ENCODE assay signal across 25 cellular contexts in the genomic region with DNA sequence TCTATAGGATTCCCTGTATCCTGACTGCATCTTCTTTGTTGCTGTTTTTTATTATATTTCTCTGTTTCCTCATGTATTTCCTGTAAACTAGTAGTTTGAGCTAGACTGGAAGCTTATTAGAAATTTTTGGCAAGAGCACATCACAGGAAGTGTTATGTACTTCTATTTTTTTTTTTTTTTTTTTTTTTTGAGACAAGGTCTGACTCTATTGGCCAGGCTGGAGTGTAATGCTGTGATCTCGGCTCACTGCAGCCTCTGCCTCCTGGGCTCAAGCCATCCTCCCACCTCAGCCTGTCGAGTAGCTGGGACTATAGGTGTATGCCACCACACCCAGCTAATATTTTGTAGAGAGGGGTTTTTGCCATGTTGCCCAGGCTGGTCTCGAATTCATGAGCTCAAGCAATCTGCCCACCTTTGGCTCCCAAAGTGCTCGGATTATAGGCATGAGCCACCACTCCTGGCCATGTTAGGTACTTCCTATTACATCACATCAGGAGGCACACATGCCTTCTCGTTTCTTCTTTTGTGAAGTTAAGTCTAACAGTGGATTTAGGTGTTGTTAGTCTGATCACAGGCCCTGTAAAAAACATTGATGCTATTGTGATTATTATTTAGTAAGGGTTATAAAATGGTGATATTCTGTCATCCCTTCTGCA. TPM values are rescaled to one million over a fixed set of nuclear protein-coding genes. Genes with fewer than 3 reads are reported as not detected.
DNase-seq lines count a peak whose midpoint lies in the region; ATAC-seq and TF ChIP-seq lines count a peak whose summit lies in the region.
"Had no signal": no experiment of that assay in that cellular context is flagged by ENCODE, and none has a peak within 500 bp of the region (broad histone marks: within the 10 kb centered on the region; RNA-seq: fewer than 3 reads in every experiment).

No MANE protein-coding gene starts in this region.

- DNase-seq in SK-N-SH: no peak
- DNase-seq in MCF 10A (ENCODE audit: unreplicated experiment): peak; percentile 46
- DNase-seq in right cardiac atrium: no peak
- DNase-seq in stomach: no peak
- DNase-seq in NCI-H187 treated with DMSO at 0.1 percent for 48 hours (lab: John Stamatoyannopoulos, UW): no peak
- DNase-seq: ACHN; activated CD4-positive, alpha-beta memory T cell treated with anti-CD3 and anti-CD28 coated beads, Interleukin-2, amount 10 ng/mL, durations not matched to agents 7 days and 5 days; activated CD4-positive, CD25-positive, alpha-beta regulatory T cell; activated gamma-delta T cell; activated T-cell treated with anti-CD3 and anti-CD28 coated beads for 4 hours; amniotic stem cell; foreskin melanocyte; left lung; NCI-H1417 treated with DMSO at 0.1 percent for 48 hours; NCI-H524 treated with DMSO at 0.1 percent for 48 hours; PC-9; SJCRH30; spleen; stimulated activated CD4-positive, alpha-beta T cell treated with anti-CD3 and anti-CD28 coated beads, Interleukin-4, amount 100 ng/mL, for 24 hours had no signal

- no peaks in the 10 kb centered on the region for H3K27me3 Mint-ChIP-seq in MCF 10A (ENCODE audit: insufficient read depth, unreplicated experiment)
- H3K27me3 Mint-ChIP-seq: type B pancreatic cell had no signal

- H3K9me2 ChIP-seq in SK-N-SH: no peaks in the 10 kb centered on the region

- TF ChIP-seq RAD21 in SK-N-SH (IDR thresholded peaks at IDR 0.05; ENCODE audit: low read length): no peak

- CTCF ChIA-PET in SK-N-SH (lab: Yijun Ruan, JAX) (interaction anchor here (1.5 to 2.1 kb wide), 3 partner anchors 10 to 265 kb away, joined by 3 to 7 read pairs (median 3); no protein-coding TSS in a partner anchor), MCF 10A (lab: Yijun Ruan, JAX) (interaction anchor here (0.6 to 1.6 kb wide), 11 partner anchors 8 to 293 kb away, joined by 3 to 4 read pairs (median 3); no protein-coding TSS in a partner anchor)

- WGBS in SK-N-SH (ENCODE audit: low lambda C conversion rate): 73% methylated on average over 5 of the region's 5 CpGs
- 37% methylated on average over 5 of the region's 5 CpGs for WGBS in right cardiac atrium
- 65% methylated on average over 5 of the region's 5 CpGs for WGBS in urinary bladder
- 51 to 71% (median 64%) methylated on average over 5 of the region's 5 CpGs for WGBS in stomach, 5 donors

- H3K9me3 ChIP-seq in SK-N-SH (no peaks in the 10 kb centered on the region), right cardiac atrium (ENCODE audit: control insufficient read depth, low read length) (no peaks in the 10 kb centered on the region), stomach (no peaks in the 10 kb centered on the region)
- H3K9me3 ChIP-seq: left lung, SJCRH30, spleen had no signal

- TF ChIP-seq EP300 in SK-N-SH (IDR thresholded peaks at IDR 0.05; ENCODE audit: borderline replicate concordance in 1 of 2, low read depth in 1 of 2, low read length in 1 of 2) (no peak), stomach (IDR thresholded peaks at IDR 0.05) (no peak)

- H3K36me3 ChIP-seq in SK-N-SH (replicated peaks in 1 of 2; ENCODE audit: control insufficient read depth in 1 of 2, insufficient read depth in 2 of 2, low read length in 1 of 2) (no peaks in the 10 kb centered on the region), urinary bladder (ENCODE audit: insufficient read depth) (no peaks in the 10 kb centered on the region), stomach (no peaks in the 10 kb centered on the region)
- H3K36me3 ChIP-seq: left lung, SJCRH30, spleen had no signal

- H2AFZ ChIP-seq in SK-N-SH (ENCODE audit: low read depth): no peak overlapping the region
- H2AFZ ChIP-seq: PC-9 had no signal

- H3K79me2 ChIP-seq in SK-N-SH (ENCODE audit: insufficient read depth): peaks cover 68% of the 10 kb centered on the region

- H3K36me3 Mint-ChIP-seq in MCF 10A (ENCODE audit: insufficient read depth, unreplicated experiment): no peaks in the 10 kb centered on the region

- intact Hi-C loops in MCF 10A (cut with micrococcal nuclease) (no loop called here), right cardiac atrium (cut with DNase I) (loop anchor here in 1 of 4 donors (10.0 kb wide), 1 partner anchor 85 kb away; no protein-coding TSS in a partner anchor), stomach (cut with DNase I; ENCODE audit: low total_unique reads) (no loop called here)

- no peaks in the 10 kb centered on the region for H4K20me1 ChIP-seq in SK-N-SH (ENCODE audit: insufficient read depth)

- TF ChIP-seq CTCF in SK-N-SH (IDR thresholded peaks at IDR 0.05) (no peak), MCF 10A (IDR thresholded peaks at IDR 0.05; ENCODE audit: unreplicated experiment) (no peak), stomach (IDR thresholded peaks at IDR 0.05) (no peak)

- no peak overlapping the region for H3K4me2 ChIP-seq in SK-N-SH
- H3K4me2 ChIP-seq: PC-9 had no signal

- H3K27ac Mint-ChIP-seq in MCF 10A (ENCODE audit: low read depth, unreplicated experiment): no peak overlapping the region
- H3K27ac Mint-ChIP-seq: activated CD4-positive, alpha-beta memory T cell treated with anti-CD3 and anti-CD28 coated beads, Interleukin-2, amount 10 ng/mL, durations not matched to agents 7 days and 5 days; stimulated activated naive CD8-positive, alpha-beta T cell treated with anti-CD3 and anti-CD28 coated beads, Interleukin-15, Interleukin-2, amounts not matched to agents 100 ng/mL and 50 ng/mL, for 24 hours; T-helper 2 cell treated with Interferon-gamma antibody and Interleukin-4, amounts not matched to agents 5 μg/mL and 100 μg/mL, for 36 hours; type B pancreatic cell had no signal

- no peak overlapping the region for H3K9ac ChIP-seq in SK-N-SH

- peaks cover 51% of the 10 kb centered on the region for H3K4me1 Mint-ChIP-seq in MCF 10A (ENCODE audit: insufficient read depth, unreplicated experiment)
- H3K4me1 Mint-ChIP-seq: activated CD4-positive, alpha-beta memory T cell treated with anti-CD3 and anti-CD28 coated beads, Interleukin-2, amount 10 ng/mL, durations not matched to agents 7 days and 5 days had no signal

- H3K27ac ChIP-seq in SK-N-SH (ENCODE audit: low read depth in 2 of 2, low read length in 1 of 2) (no peak overlapping the region), right cardiac atrium (ENCODE audit: low read length) (no peak overlapping the region), urinary bladder (ENCODE audit: low read depth) (peak overlapping the region; percentile 56), stomach (peak overlapping the region in 1 of 5 donors; percentile 55)
- H3K27ac ChIP-seq: left lung, PC-9, SJCRH30 had no signal

- H3K4me1 ChIP-seq in SK-N-SH (ENCODE audit: control insufficient read depth in 1 of 2, insufficient read depth in 2 of 2, low read depth in 1 of 2, low read length in 1 of 2): peaks cover 0 to 8% of the 10 kb centered on the region in 2 experiments; a peak in 2 of 4 replicates
- H3K4me1 ChIP-seq in right cardiac atrium (ENCODE audit: control insufficient read depth, insufficient read depth, low read length): peaks cover 12% of the 10 kb centered on the region
- H3K4me1 ChIP-seq in urinary bladder (ENCODE audit: insufficient read depth): no peaks in the 10 kb centered on the region
- peaks cover 0 to 28% (median 9%) of the 10 kb centered on the region in 4 donors for H3K4me1 ChIP-seq in stomach
- H3K4me1 ChIP-seq: SJCRH30 had no signal

- TF ChIP-seq POLR2A in stomach (IDR thresholded peaks at IDR 0.05): no peak

- no TSS peak for BruUV-seq in MCF 10A (replicated peaks; lab: Mats Ljungman, UMichigan)

- POLR2A ChIA-PET in SK-N-SH (lab: Yijun Ruan, JAX) (interaction anchor here (2.3 kb wide), 1 partner anchor 13 kb away, joined by 8 read pairs; a partner anchor contains a TSS), MCF 10A (lab: Yijun Ruan, JAX) (interaction anchor here (0.5 to 4.3 kb wide), 10 partner anchors 11 to 348 kb away, joined by 3 to 40 read pairs (median 4); a partner anchor contains a TSS)

- peak overlapping the region; percentile 13 for H3K4me3 Mint-ChIP-seq in MCF 10A (ENCODE audit: unreplicated experiment)
- H3K4me3 Mint-ChIP-seq: activated CD4-positive, alpha-beta memory T cell treated with anti-CD3 and anti-CD28 coated beads, Interleukin-2, amount 10 ng/mL, durations not matched to agents 7 days and 5 days; stimulated activated naive CD8-positive, alpha-beta T cell treated with anti-CD3 and anti-CD28 coated beads, Interleukin-15, Interleukin-2, amounts not matched to agents 100 ng/mL and 50 ng/mL, for 24 hours; T-helper 2 cell treated with Interferon-gamma antibody and Interleukin-4, amounts not matched to agents 5 μg/mL and 100 μg/mL, for 36 hours; type B pancreatic cell had no signal

- H3F3A ChIP-seq in SK-N-SH (replicated peaks; ENCODE audit: insufficient read depth): no peaks in the 10 kb centered on the region

- peak; percentile 33; the same call in 1 of the 3 replicates for ATAC-seq in SK-N-SH treated with all-trans-retinoic acid at 6 μM for 48 hours
- peak; percentile 45 to 60 for ATAC-seq in right cardiac atrium
- ATAC-seq in HG03342 (IDR thresholded peaks at IDR 0.05; ENCODE audit: unreplicated experiment): no peak
- ATAC-seq: left lung had no signal

- H3K27me3 ChIP-seq in SK-N-SH (ENCODE audit: insufficient read depth): no peaks in the 10 kb centered on the region
- H3K27me3 ChIP-seq in right cardiac atrium (ENCODE audit: control insufficient read depth, insufficient read depth): no peaks in the 10 kb centered on the region
- no peaks in the 10 kb centered on the region for H3K27me3 ChIP-seq in stomach
- H3K27me3 ChIP-seq: left lung, SJCRH30 had no signal

- no peaks in the 10 kb centered on the region for H3K9me3 Mint-ChIP-seq in MCF 10A (ENCODE audit: unreplicated experiment)
- H3K9me3 Mint-ChIP-seq: activated CD4-positive, alpha-beta memory T cell treated with anti-CD3 and anti-CD28 coated beads, Interleukin-2, amount 10 ng/mL, durations not matched to agents 7 days and 5 days; stimulated activated naive CD8-positive, alpha-beta T cell treated with anti-CD3 and anti-CD28 coated beads, Interleukin-15, Interleukin-2, amounts not matched to agents 100 ng/mL and 50 ng/mL, for 24 hours; T-helper 2 cell treated with Interferon-gamma antibody and Interleukin-4, amounts not matched to agents 5 μg/mL and 100 μg/mL, for 36 hours had no signal

- H3K4me3 ChIP-seq in SK-N-SH (ENCODE audit: low read depth in 2 of 2, low read length in 1 of 2): no peak overlapping the region
- no peak overlapping the region for H3K4me3 ChIP-seq in right cardiac atrium (ENCODE audit: low read length)
- no peak overlapping the region for H3K4me3 ChIP-seq in urinary bladder (ENCODE audit: low read depth, low read length)
- H3K4me3 ChIP-seq in stomach: no peak overlapping the region
- H3K4me3 ChIP-seq: left lung, PC-9, SJCRH30, spleen had no signal

TF ChIP-seq in SK-N-SH treated with all-trans-retinoic acid at 6 μM for 48 hours, 23 proteins besides CTCF, POLR2A, EP300 and RAD21 (continues in another document):
- no peak for TF ChIP-seq RARB (CRISPR knock-in tag; IDR thresholded peaks at IDR 0.05)

TF ChIP-seq in SK-N-SH, 30 proteins besides CTCF, POLR2A, EP300 and RAD21 (continues in another document):
- no peak for TF ChIP-seq TCF12 (IDR thresholded peaks at IDR 0.05)

RNA-seq across cellular contexts. Expression of a gene that starts 12.5 kb away (rescaled TPM):
- polyA plus RNA-seq in SK-N-SH (2012; rRNA removed) (4.8 and 6.6 TPM in 2 replicates), right cardiac atrium (57.1 TPM), urinary bladder (67.3 TPM), stomach (10 to 100 TPM; 21.8 to 41.7 (median 29.9) TPM)
- polyA plus RNA-seq in SK-N-SH (2012; cell fraction: cytosol; rRNA removed): 8.6 and 11.5 TPM in 2 replicates
- 2.3 and 2.8 TPM in 2 replicates for polyA plus RNA-seq in SK-N-SH (2012; cell fraction: nucleus; rRNA removed)
- total RNA-seq in MCF 10A (2022) (23.2 and 25.3 TPM in 2 replicates), right cardiac atrium (10 to 100 TPM; 70.4 to 93.5 (median 78.9) TPM), urinary bladder (100 TPM), stomach (100 to 1,000 TPM in 1 of 5 donors, 10 to 100 TPM in 4; 10.1 to 114 (median 38.1) TPM)
